Comparison of ENCODE assay signal across 1 cellular context in genomic region chr2:191869178-191869577, GRCh38.
A peak's percentile ranks its signal among the peaks of the same experiment; 100 is the strongest.
TF ChIP-seq lines count a peak whose summit lies in the region.

No MANE protein-coding gene starts in this region.

TF ChIP-seq in HepG2, 621 proteins besides CTCF, POLR2A, EP300 and RAD21 (continued from another document and continues in another):
- TF ChIP-seq SNAPC4 (CRISPR knock-in tag; IDR thresholded peaks at IDR 0.05) (no peak), ZNF557 (CRISPR knock-in tag; IDR thresholded peaks at IDR 0.05) (no peak), ZBTB4 (CRISPR knock-in tag; IDR thresholded peaks at IDR 0.05; ENCODE audit: borderline replicate concordance) (no peak), NR2C2 (CRISPR knock-in tag; IDR thresholded peaks at IDR 0.05; ENCODE audit: borderline replicate concordance) (no peak), HOXA9 (CRISPR knock-in tag; IDR thresholded peaks at IDR 0.05; ENCODE audit: borderline replicate concordance) (no peak), NKX3-1 (CRISPR knock-in tag; IDR thresholded peaks at IDR 0.05) (no peak), KDM4B (CRISPR knock-in tag; IDR thresholded peaks at IDR 0.05) (no peak), ZKSCAN8 (CRISPR knock-in tag; IDR thresholded peaks at IDR 0.05; ENCODE audit: borderline replicate concordance) (peak; percentile 76; the same call in 1 of the 2 replicates), HIVEP1 (CRISPR knock-in tag; IDR thresholded peaks at IDR 0.05) (no peak), ZNF576 (CRISPR knock-in tag; IDR thresholded peaks at IDR 0.05) (no peak), JDP2 (CRISPR knock-in tag; IDR thresholded peaks at IDR 0.05; ENCODE audit: borderline replicate concordance) (no peak), GPN1 (CRISPR knock-in tag; IDR thresholded peaks at IDR 0.05; ENCODE audit: borderline replicate concordance) (no peak), ZNF660 (CRISPR knock-in tag; IDR thresholded peaks at IDR 0.05; ENCODE audit: borderline replicate concordance, low read depth) (no peak), BCLAF1 (IDR thresholded peaks at IDR 0.05) (no peak), ZNF382 (CRISPR knock-in tag; IDR thresholded peaks at IDR 0.05; ENCODE audit: borderline replicate concordance) (no peak), U2AF2 (IDR thresholded peaks at IDR 0.05; ENCODE audit: low read depth, low read length) (no peak), ZNF317 (CRISPR knock-in tag; IDR thresholded peaks at IDR 0.05) (no peak), ZNF747 (CRISPR knock-in tag; IDR thresholded peaks at IDR 0.05; ENCODE audit: borderline replicate concordance) (no peak), ZNF124 (CRISPR knock-in tag; IDR thresholded peaks at IDR 0.05) (no peak), GFI1 (CRISPR knock-in tag; IDR thresholded peaks at IDR 0.05; ENCODE audit: borderline replicate concordance) (no peak), HOMEZ (CRISPR knock-in tag; IDR thresholded peaks at IDR 0.05; ENCODE audit: low read depth) (peak; percentile 92), ZNF350 (CRISPR knock-in tag; IDR thresholded peaks at IDR 0.05; ENCODE audit: borderline replicate concordance, low read depth) (no peak), CEBPZ (IDR thresholded peaks at IDR 0.05; ENCODE audit: low read length) (no peak), ZNF609 (CRISPR knock-in tag; IDR thresholded peaks at IDR 0.05; ENCODE audit: borderline replicate concordance) (no peak), NPAS2 (CRISPR knock-in tag; IDR thresholded peaks at IDR 0.05; ENCODE audit: borderline replicate concordance) (no peak), TEAD3 (CRISPR knock-in tag; optimal IDR thresholded peaks at IDR 0.05; ENCODE audit: borderline replicate concordance) (peak; percentile 76)
